10 cellular contexts compared by ENCODE assay signal in genomic region chr7:130492519-130493274, GRCh38. TPM values are rescaled to one million over a fixed set of nuclear protein-coding genes. Genes with fewer than 3 reads are reported as not detected.
DNase-seq lines count a peak whose midpoint lies in the region; ATAC-seq, FAIRE-seq and TF ChIP-seq lines count a peak whose summit lies in the region.
"Had no signal": no experiment of that assay in that cellular context is flagged by ENCODE, and none has a peak within 500 bp of the region (broad histone marks: within the 10 kb centered on the region; RNA-seq: fewer than 3 reads in every experiment).

No MANE protein-coding gene starts in this region.

- CTCF ChIA-PET in GM12878 (lab: Yijun Ruan, JAX), result no interaction called here

- no peak overlapping the region for H3K4ac ChIP-seq in mesenchymal stem cell (ENCODE audit: low read depth in 1 of 2, low read length in 2 of 2)

- peak overlapping the region; percentile 78 for H2BK15ac ChIP-seq in mesenchymal stem cell (ENCODE audit: low read depth, poor library complexity, severe bottlenecking)

- no peaks in the 10 kb centered on the region for H4K20me1 ChIP-seq in GM12878 (ENCODE audit: control insufficient read depth, insufficient read depth)

- no peak overlapping the region for H3K23ac ChIP-seq in mesenchymal stem cell (ENCODE audit: low read length in 2 of 2)

- TF ChIP-seq EP300 in GM12878 (IDR thresholded peaks at IDR 0.05; ENCODE audit: borderline replicate concordance in 1 of 2, control insufficient read depth in 1 of 2, low read depth in 2 of 2, low read length in 2 of 2), result no peak

- RAD21 ChIA-PET in GM12878 (lab: Charles Lee; ENCODE audit: unreplicated experiment), result no interaction called here

- no peak overlapping the region for H3K4me2 ChIP-seq in GM12878 (ENCODE audit: control insufficient read depth, insufficient read depth)
- H3K4me2 ChIP-seq in mesenchymal stem cell (ENCODE audit: low read length, poor library complexity, severe bottlenecking), result peak overlapping the region; percentile 30

- no peaks in the 10 kb centered on the region for H3K79me2 ChIP-seq in GM12878 (ENCODE audit: control insufficient read depth, insufficient read depth, low read length)

- no peak for TF ChIP-seq POLR2A in GM12878 (IDR thresholded peaks at IDR 0.05; ENCODE audit: low read depth, low read length)
- no peak for TF ChIP-seq POLR2A in uterus (IDR thresholded peaks at IDR 0.05)

- SMC1A ChIA-PET in GM12878 (lab: Charles Lee; ENCODE audit: uncharacterized antibody, unreplicated experiment), result interaction anchor here (0.6 kb wide), 1 partner anchor 40 kb away, joined by 3 read pairs; no protein-coding TSS in a partner anchor

- 49% methylated on average over 51 of the region's 51 CpGs for WGBS in GM12878 (ENCODE audit: insufficient coverage, insufficient replicate concordance, low lambda C conversion rate, missing lambda C conversion rate)
- 51% methylated on average over 51 of the region's 51 CpGs for WGBS in mesenchymal stem cell

- H3K27ac ChIP-seq in right atrium auricular region (no peak overlapping the region), GM12878 (ENCODE audit: control insufficient read depth, insufficient read depth) (no peak overlapping the region), mesenchymal stem cell (ENCODE audit: low read length, poor library complexity, severe bottlenecking) (peak overlapping the region; percentile 49), uterus (peak overlapping the region; percentile 48 to 76)
- H3K27ac ChIP-seq: epithelial cell of prostate had no signal

- no TSS peak for BruUV-seq in GM12878 (replicated peaks; lab: Mats Ljungman, UMichigan)

- peak overlapping the region in 1 of 2 experiments; percentile 45 for H2BK12ac ChIP-seq in mesenchymal stem cell (ENCODE audit: low read length in 2 of 2)

- no peak for ATAC-seq in Right ventricle myocardium inferior
- ATAC-seq in GM12878, result no peak
- ATAC-seq in GM21786 (IDR thresholded peaks at IDR 0.05; ENCODE audit: unreplicated experiment), result no peak

- no peak overlapping the region for H3K14ac ChIP-seq in mesenchymal stem cell (ENCODE audit: low read length in 2 of 2)

- H3K4me1 ChIP-seq in right atrium auricular region, result peaks cover 0 to 6% of the 10 kb centered on the region in 2 donors
- no peaks in the 10 kb centered on the region for H3K4me1 ChIP-seq in GM12878 (ENCODE audit: control insufficient read depth, insufficient read depth, low read length)
- H3K4me1 ChIP-seq in mesenchymal stem cell (ENCODE audit: control insufficient read depth, insufficient read depth, low read depth, low read length), result peaks cover 9% of the 10 kb centered on the region
- no peaks in the 10 kb centered on the region for H3K4me1 ChIP-seq in uterus

- peak overlapping the region; percentile 61 to 75 for H3K18ac ChIP-seq in mesenchymal stem cell (ENCODE audit: low read depth in 1 of 2, low read length in 2 of 2)

- H3K9ac ChIP-seq in GM12878 (ENCODE audit: control insufficient read depth, insufficient read depth, low read length) (no peak overlapping the region), mesenchymal stem cell (ENCODE audit: low read length) (peak overlapping the region; percentile 75)

- no peak for FAIRE-seq in GM12878 (lab: Jason Lieb, UNC)

- no peaks in the 10 kb centered on the region for H3K79me1 ChIP-seq in mesenchymal stem cell (replicated peaks; ENCODE audit: low read length, poor library complexity, severe bottlenecking)

- H3K36me3 ChIP-seq in right atrium auricular region (no peaks in the 10 kb centered on the region), GM12878 (ENCODE audit: control insufficient read depth in 2 of 2, insufficient read depth in 2 of 2, low read length in 1 of 2) (no peaks in the 10 kb centered on the region), mesenchymal stem cell (ENCODE audit: control insufficient read depth in 1 of 2, insufficient read depth in 2 of 2, low read depth in 1 of 2, low read length in 2 of 2) (peaks cover under 1 to 12% of the 10 kb centered on the region in 2 experiments), uterus (no peaks in the 10 kb centered on the region)

- H3K9me3 ChIP-seq in right atrium auricular region (no peaks in the 10 kb centered on the region), GM12878 (replicated peaks; ENCODE audit: control insufficient read depth, insufficient read depth, low read length) (no peaks in the 10 kb centered on the region; the same call in 2 of the 3 replicates), mesenchymal stem cell (ENCODE audit: control insufficient read depth, low read length) (no peaks in the 10 kb centered on the region), uterus (no peaks in the 10 kb centered on the region)

- H2AK5ac ChIP-seq in mesenchymal stem cell (ENCODE audit: low read length, severe bottlenecking), result peak overlapping the region; percentile 37

- H2BK120ac ChIP-seq in mesenchymal stem cell (ENCODE audit: low read depth, low read length), result no peak overlapping the region

- H2BK5ac ChIP-seq in mesenchymal stem cell (ENCODE audit: low read depth, low read length, poor library complexity, severe bottlenecking), result no peak overlapping the region

- H3K27me3 ChIP-seq in right atrium auricular region, result no peaks in the 10 kb centered on the region
- no peaks in the 10 kb centered on the region; a peak in 2 of 4 replicates for H3K27me3 ChIP-seq in GM12878 (replicated peaks in 1 of 2; ENCODE audit: control insufficient read depth in 2 of 2, insufficient read depth in 2 of 2, low read length in 1 of 2)
- peaks cover 0 to 8% of the 10 kb centered on the region in 2 experiments for H3K27me3 ChIP-seq in mesenchymal stem cell (ENCODE audit: control insufficient read depth in 1 of 2, insufficient read depth in 1 of 2, low read length in 2 of 2)
- no peaks in the 10 kb centered on the region for H3K27me3 ChIP-seq in uterus

- TF ChIP-seq CTCF in right atrium auricular region (IDR thresholded peaks at IDR 0.05) (no peak), GM12878 (IDR thresholded peaks at IDR 0.05 in 2 of 3, conservative IDR thresholded peaks at IDR 0.05 in 1 of 3; ENCODE audit: control insufficient read depth in 2 of 3, extremely low read depth in 1 of 3, insufficient read depth in 1 of 3, low read depth in 3 of 3, low read length in 3 of 3) (no peak), uterus (IDR thresholded peaks at IDR 0.05) (no peak)

- no peak for TF ChIP-seq RAD21 in GM12878 (IDR thresholded peaks at IDR 0.05; ENCODE audit: insufficient read depth, low read depth, low read length)

- peak overlapping the region; percentile 26 to 50 for H3K4me3 ChIP-seq in right atrium auricular region
- no peak overlapping the region for H3K4me3 ChIP-seq in GM12878
- peak overlapping the region; percentile 68 to 79 for H3K4me3 ChIP-seq in mesenchymal stem cell (ENCODE audit: insufficient read depth in 1 of 2, low read depth in 1 of 2, low read length in 2 of 2)
- peak overlapping the region; percentile 28 to 32 for H3K4me3 ChIP-seq in uterus

- DNase-seq in right atrium auricular region (ENCODE audit: low spot score) (no peak), Right ventricle myocardium inferior (ENCODE audit: missing footprints) (no peak), GM12878 (ENCODE audit: low read depth, low spot score) (no peak), mesenchymal stem cell (peak; percentile 21), uterus (no peak), HPDE6-E6E7 (ENCODE audit: extremely low spot score) (no peak), NCI-H128 (lab: John Stamatoyannopoulos, UW; ENCODE audit: unreplicated experiment) (no peak)

- intact Hi-C loops in Right ventricle myocardium inferior (cut with DNase I) (loop anchor here (10.0 kb wide), 1 partner anchor 138 kb away; no protein-coding TSS in a partner anchor), GM12878 (cut with micrococcal nuclease; ENCODE audit: unreplicated experiment) (loop anchor here (5.0 kb wide), 1 partner anchor 250 kb away; no protein-coding TSS in a partner anchor), uterus (cut with DNase I; ENCODE audit: low total_unique reads) (no loop called here)

- H4K8ac ChIP-seq in mesenchymal stem cell (ENCODE audit: low read length), result peak overlapping the region; percentile 22

- no peak overlapping the region for H4K91ac ChIP-seq in mesenchymal stem cell (ENCODE audit: low read length)

- POLR2A ChIA-PET in GM12878 (lab: Charles Lee), result no interaction called here

- in situ Hi-C loops in GM12878 (cut with MboI), result no loop called here

- H2AFZ ChIP-seq in GM12878 (ENCODE audit: control insufficient read depth, low read depth, low read length) (no peak overlapping the region), mesenchymal stem cell (ENCODE audit: low read depth, low read length) (no peak overlapping the region)

RNA-seq across cellular contexts. Expression of gene MEST, which starts 0.8 kb away (rescaled TPM):
- 10 to 100 TPM in 1 of 2 donors, 1 to 10 TPM in 1; 7.2 to 27.8 TPM for total RNA-seq in right atrium auricular region
- total RNA-seq in Right ventricle myocardium inferior, result 10.7 TPM
- 35.5 and 41.5 TPM in 2 replicates for total RNA-seq in GM12878 (2013; cell fraction: nucleolus; rRNA removed)
- total RNA-seq in GM12878 (2014; rRNA removed), result 10.2 and 10.3 TPM in 2 replicates
- total RNA-seq in GM12878 (2014; rRNA removed; fragmentation: Illumina TruSeq; extraction: Trizol), result 8.0 and 8.2 TPM in 2 replicates
- total RNA-seq in GM12878 (2021), result 8.2 and 10.1 TPM in 2 replicates
- 13.8 TPM for polyA plus RNA-seq in GM12878 (2011; ENCODE audit: low read depth)
- 1.0 and 1.9 TPM in 2 replicates for polyA plus RNA-seq in GM12878 (2011; rRNA removed)
- 0.88 and 1.1 TPM in 2 replicates for polyA plus RNA-seq in GM12878 (2011; cell fraction: cytosol; rRNA removed)
- polyA plus RNA-seq in GM12878 (2011; cell fraction: nucleus; rRNA removed), result 0.40 and 0.53 TPM in 2 replicates
- polyA plus RNA-seq in GM12878 (2012), result 2.8 and 3.9 TPM in 2 replicates
- 10.2 and 13.0 TPM in 2 replicates for polyA plus RNA-seq in GM12878 (2014; fragmentation: Illumina TruSeq; extraction: Trizol)
- polyA plus RNA-seq in GM12878 (2014; fragmentation: Nextera tagmentation; extraction: Ambion mirVana), result 10 to 100 TPM in 1 of 2 experiments, 1 to 10 TPM in 1; 8.3 to 18.2 TPM
- polyA plus RNA-seq in GM12878 (2014; rRNA removed), result 5.4 and 6.3 TPM in 2 replicates
- polyA plus RNA-seq in GM12878 (2016; fragmentation: Nextera tagmentation; extraction: Ambion mirVana), result 1 to 10 TPM; 6.6 to 7.2 TPM
- polyA minus RNA-seq in GM12878 (2011; rRNA and poly(A)+ RNA removed), result 1.5 and 2.3 TPM in 2 replicates
- polyA minus RNA-seq in GM12878 (2011; cell fraction: cytosol; rRNA and poly(A)+ RNA removed), result 0.52 and 0.67 TPM in 2 replicates
- 0.60 and 0.86 TPM in 2 replicates for polyA minus RNA-seq in GM12878 (2011; cell fraction: nucleus; rRNA and poly(A)+ RNA removed)
- 614 TPM for polyA plus RNA-seq in mesenchymal stem cell (2013, experiment 1 of 2)
- 634 TPM for polyA plus RNA-seq in mesenchymal stem cell (2013, experiment 2 of 2)
- total RNA-seq in uterus, result 100 to 1,000 TPM in 1 of 4 donors, 10 to 100 TPM in 2, 1 to 10 TPM in 1; 7.7 to 462 (median 23.7) TPM
- total RNA-seq: SK-MEL-5 had no signal

RNA-seq across cellular contexts. Expression of gene CEP41, which starts 51.9 kb away (rescaled TPM):
- 1 to 10 TPM; 1.5 to 5.5 TPM for total RNA-seq in right atrium auricular region
- 3.8 TPM for total RNA-seq in Right ventricle myocardium inferior
- 22.5 and 22.7 TPM in 2 replicates for total RNA-seq in GM12878 (2013; cell fraction: nucleolus; rRNA removed)
- total RNA-seq in GM12878 (2014; rRNA removed), result 11.4 and 12.3 TPM in 2 replicates
- total RNA-seq in GM12878 (2014; rRNA removed; fragmentation: Illumina TruSeq; extraction: Trizol), result 13.1 and 15.1 TPM in 2 replicates
- 18.7 and 20.8 TPM in 2 replicates for total RNA-seq in GM12878 (2021)
- polyA plus RNA-seq in GM12878 (2011; ENCODE audit: low read depth), result 6.2 TPM
- 20.1 and 20.4 TPM in 2 replicates for polyA plus RNA-seq in GM12878 (2011; rRNA removed)
- 16.0 and 17.6 TPM in 2 replicates for polyA plus RNA-seq in GM12878 (2011; cell fraction: cytosol; rRNA removed)
- 12.9 and 15.3 TPM in 2 replicates for polyA plus RNA-seq in GM12878 (2011; cell fraction: nucleus; rRNA removed)
- polyA plus RNA-seq in GM12878 (2012), result 6.2 and 6.8 TPM in 2 replicates
- 27.3 and 28.5 TPM in 2 replicates for polyA plus RNA-seq in GM12878 (2014; fragmentation: Illumina TruSeq; extraction: Trizol)
- 10 to 100 TPM; 30.4 to 36.2 TPM for polyA plus RNA-seq in GM12878 (2014; fragmentation: Nextera tagmentation; extraction: Ambion mirVana)
- polyA plus RNA-seq in GM12878 (2014; rRNA removed), result 18.8 and 22.0 TPM in 2 replicates
- polyA plus RNA-seq in GM12878 (2016; fragmentation: Nextera tagmentation; extraction: Ambion mirVana), result 10 to 100 TPM; 36.9 to 43.0 TPM
- 13.1 and 15.0 TPM in 2 replicates for polyA minus RNA-seq in GM12878 (2011; rRNA and poly(A)+ RNA removed)
- 6.4 and 7.7 TPM in 2 replicates for polyA minus RNA-seq in GM12878 (2011; cell fraction: cytosol; rRNA and poly(A)+ RNA removed)
- polyA minus RNA-seq in GM12878 (2011; cell fraction: nucleus; rRNA and poly(A)+ RNA removed), result 6.8 and 13.9 TPM in 2 replicates
- polyA plus RNA-seq in mesenchymal stem cell (2013, experiment 1 of 2), result 15.1 TPM
- polyA plus RNA-seq in mesenchymal stem cell (2013, experiment 2 of 2), result 17.7 TPM
- 10 to 100 TPM in 2 of 4 donors, 1 to 10 TPM in 2; 1.5 to 22.3 (median 8.3) TPM for total RNA-seq in uterus

Comparison
In these comparisons a context has a peak if more than half of its experiments do, and no peak if none do; other contexts are left out.
1. H3K27ac ChIP-seq: peak in mesenchymal stem cell (single experiment) and uterus (2 of 2); none in right atrium auricular region (0 of 2) and GM12878 (single experiment).